In genomic region chr2:38496927-38497669, GRCh38 we compare ENCODE assay signal across 1 cellular context.
TF ChIP-seq lines count a peak whose summit lies in the region.

No MANE protein-coding gene starts in this region.

TF ChIP-seq in HepG2, 621 proteins besides CTCF, POLR2A, EP300 and RAD21 (continued from another document and continues in another):
- TF ChIP-seq ZNF318 (CRISPR knock-in tag; IDR thresholded peaks at IDR 0.05) (peak; percentile 78; the same call in 1 of the 2 replicates), PRMT3 (CRISPR knock-in tag; IDR thresholded peaks at IDR 0.05; ENCODE audit: borderline replicate concordance, low read depth) (0 out of 2 replicates have a peak, but pooled peaks have one; percentile 48), CEBPG (CRISPR knock-in tag; IDR thresholded peaks at IDR 0.05) (peak; percentile 91), SIX4 (CRISPR knock-in tag; IDR thresholded peaks at IDR 0.05) (0 out of 2 replicates have a peak, but pooled peaks have one; percentile 30), ZBTB25 (CRISPR knock-in tag; IDR thresholded peaks at IDR 0.05) (peak; percentile 65; the same call in 1 of the 2 replicates), AHDC1 (CRISPR knock-in tag; IDR thresholded peaks at IDR 0.05; ENCODE audit: borderline replicate concordance) (peak; percentile 85), HOMEZ (CRISPR knock-in tag; IDR thresholded peaks at IDR 0.05; ENCODE audit: low read depth) (peak; percentile 25; the same call in 1 of the 2 replicates), ASH2L (IDR thresholded peaks at IDR 0.05; ENCODE audit: insufficient read length, low read depth, low read length) (peak; percentile 86), ZNF451 (CRISPR knock-in tag; IDR thresholded peaks at IDR 0.05) (no peak), TFAP4 (IDR thresholded peaks at IDR 0.05; ENCODE audit: borderline replicate concordance, low read depth) (peak; percentile 73; the same call in 1 of the 2 replicates), RERE (CRISPR knock-in tag; IDR thresholded peaks at IDR 0.05; ENCODE audit: low read depth) (0 out of 2 replicates have a peak, but pooled peaks have one; percentile 12), DMAP1 (CRISPR knock-in tag; IDR thresholded peaks at IDR 0.05) (peak; percentile 23; the same call in 1 of the 2 replicates), ZNF746 (CRISPR knock-in tag; IDR thresholded peaks at IDR 0.05) (no peak), THAP11 (CRISPR knock-in tag; IDR thresholded peaks at IDR 0.05) (peak; percentile 42; the same call in 1 of the 2 replicates), POGZ (CRISPR knock-in tag; IDR thresholded peaks at IDR 0.05) (peak; percentile 76), CCDC6 (CRISPR knock-in tag; IDR thresholded peaks at IDR 0.05) (0 out of 2 replicates have a peak, but pooled peaks have one; percentile 55), RFXAP (CRISPR knock-in tag; IDR thresholded peaks at IDR 0.05; ENCODE audit: borderline replicate concordance) (0 out of 2 replicates have a peak, but pooled peaks have one; percentile 74), RFX1 (IDR thresholded peaks at IDR 0.05) (no peak), ZNF878 (CRISPR knock-in tag; IDR thresholded peaks at IDR 0.05) (peak; percentile 63; the same call in 1 of the 2 replicates), SALL2 (CRISPR knock-in tag; IDR thresholded peaks at IDR 0.05) (peak; percentile 68; the same call in 1 of the 2 replicates), ZNF83 (CRISPR knock-in tag; IDR thresholded peaks at IDR 0.05; ENCODE audit: borderline replicate concordance) (no peak), RARA (CRISPR knock-in tag; IDR thresholded peaks at IDR 0.05) (peak; percentile 51; the same call in 1 of the 2 replicates), ZBTB42 (CRISPR knock-in tag; IDR thresholded peaks at IDR 0.05) (0 out of 2 replicates have a peak, but pooled peaks have one; percentile 81), HNRNPH1 (optimal IDR thresholded peaks at IDR 0.05; ENCODE audit: low read depth, low read length) (no peak)
- TF ChIP-seq, protein P1, sequence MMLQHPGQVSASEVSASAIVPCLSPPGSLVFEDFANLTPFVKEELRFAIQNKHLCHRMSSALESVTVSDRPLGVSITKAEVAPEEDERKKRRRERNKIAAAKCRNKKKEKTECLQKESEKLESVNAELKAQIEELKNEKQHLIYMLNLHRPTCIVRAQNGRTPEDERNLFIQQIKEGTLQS (CRISPR knock-in tag; IDR thresholded peaks at IDR 0.05), result peak; percentile 59
- TF ChIP-seq, protein P2, sequence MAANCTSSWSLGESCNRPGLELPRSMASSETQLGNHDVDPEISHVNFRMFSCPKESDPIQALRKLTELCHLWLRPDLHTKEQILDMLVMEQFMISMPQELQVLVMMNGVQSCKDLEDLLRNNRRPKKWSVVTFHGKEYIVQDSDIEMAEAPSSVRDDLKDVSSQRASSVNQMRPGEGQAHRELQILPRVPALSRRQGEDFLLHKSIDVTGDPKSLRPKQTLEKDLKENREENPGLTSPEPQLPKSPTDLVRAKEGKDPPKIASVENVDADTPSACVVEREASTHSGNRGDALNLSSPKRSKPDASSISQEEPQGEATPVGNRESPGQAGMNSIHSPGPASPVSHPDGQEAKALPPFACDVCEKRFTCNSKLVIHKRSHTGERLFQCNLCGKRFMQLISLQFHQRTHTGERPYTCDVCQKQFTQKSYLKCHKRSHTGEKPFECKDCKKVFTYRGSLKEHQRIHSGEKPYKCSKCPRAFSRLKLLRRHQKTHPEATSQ (CRISPR knock-in tag; IDR thresholded peaks at IDR 0.05; ENCODE audit: borderline replicate concordance), result 0 out of 2 replicates have a peak, but pooled peaks have one; percentile 63
